1 cellular context compared by ENCODE assay signal in genomic region chr10:102230861-102231356, GRCh38.
TF ChIP-seq lines count a peak whose summit lies in the region.

No MANE protein-coding gene starts in this region.

TF ChIP-seq in HepG2, 621 proteins besides CTCF, POLR2A, EP300 and RAD21 (continues in another document):
- TF ChIP-seq YY1 (IDR thresholded peaks at IDR 0.05; ENCODE audit: insufficient read depth, insufficient replicate concordance, low read depth, low read length) (no peak), ZSCAN25 (CRISPR knock-in tag; IDR thresholded peaks at IDR 0.05) (no peak), IKZF1 (IDR thresholded peaks at IDR 0.05) (no peak), GABPB1 (CRISPR knock-in tag; IDR thresholded peaks at IDR 0.05) (peak; percentile 38; the same call in 1 of the 2 replicates), HNF1A (IDR thresholded peaks at IDR 0.05; ENCODE audit: low read depth) (no peak), HNF1A (CRISPR knock-in tag; IDR thresholded peaks at IDR 0.05; ENCODE audit: borderline replicate concordance) (no peak), THAP7 (CRISPR knock-in tag; IDR thresholded peaks at IDR 0.05) (no peak), SP2 (CRISPR knock-in tag; IDR thresholded peaks at IDR 0.05) (no peak), ZGPAT (CRISPR knock-in tag; IDR thresholded peaks at IDR 0.05) (no peak), SCMH1 (CRISPR knock-in tag; IDR thresholded peaks at IDR 0.05; ENCODE audit: borderline replicate concordance) (no peak), ZNF407 (CRISPR knock-in tag; IDR thresholded peaks at IDR 0.05; ENCODE audit: not compliant biosample characterization) (no peak), NR2F2 (IDR thresholded peaks at IDR 0.05; ENCODE audit: borderline replicate concordance, low read depth) (no peak), BCL3 (CRISPR knock-in tag; IDR thresholded peaks at IDR 0.05) (no peak), HMGXB4 (CRISPR knock-in tag; IDR thresholded peaks at IDR 0.05; ENCODE audit: borderline replicate concordance in 1 of 2, low read depth in 1 of 2) (no peak), HNRNPK (IDR thresholded peaks at IDR 0.05; ENCODE audit: low read depth, low read length, poor library complexity, severe bottlenecking) (peak; percentile 79), SUZ12 (IDR thresholded peaks at IDR 0.05; ENCODE audit: low read depth, low read length) (no peak), ZNF24 (IDR thresholded peaks at IDR 0.05) (no peak), SMAD1 (CRISPR knock-in tag; IDR thresholded peaks at IDR 0.05; ENCODE audit: borderline replicate concordance, low read depth) (no peak), ETS1 (CRISPR knock-in tag; IDR thresholded peaks at IDR 0.05) (no peak), SP4 (CRISPR knock-in tag; IDR thresholded peaks at IDR 0.05) (no peak), ZFY (CRISPR knock-in tag; IDR thresholded peaks at IDR 0.05) (no peak; the same call in 1 of the 2 replicates), NPAS2 (CRISPR knock-in tag; IDR thresholded peaks at IDR 0.05; ENCODE audit: borderline replicate concordance) (no peak), ZBTB4 (CRISPR knock-in tag; IDR thresholded peaks at IDR 0.05; ENCODE audit: borderline replicate concordance) (peak; percentile 45; the same call in 1 of the 2 replicates), ZNF431 (CRISPR knock-in tag; IDR thresholded peaks at IDR 0.05; ENCODE audit: borderline replicate concordance, low read depth) (no peak), ZNF704 (CRISPR knock-in tag; IDR thresholded peaks at IDR 0.05; ENCODE audit: borderline replicate concordance) (no peak), ZNF317 (CRISPR knock-in tag; IDR thresholded peaks at IDR 0.05) (no peak), ZNF782 (CRISPR knock-in tag; IDR thresholded peaks at IDR 0.05; ENCODE audit: borderline replicate concordance) (no peak), RELA (CRISPR knock-in tag; IDR thresholded peaks at IDR 0.05) (no peak), MYPOP (CRISPR knock-in tag; IDR thresholded peaks at IDR 0.05) (no peak; the same call in 1 of the 2 replicates)
